1 cellular context compared by ENCODE assay signal in the genomic region with DNA sequence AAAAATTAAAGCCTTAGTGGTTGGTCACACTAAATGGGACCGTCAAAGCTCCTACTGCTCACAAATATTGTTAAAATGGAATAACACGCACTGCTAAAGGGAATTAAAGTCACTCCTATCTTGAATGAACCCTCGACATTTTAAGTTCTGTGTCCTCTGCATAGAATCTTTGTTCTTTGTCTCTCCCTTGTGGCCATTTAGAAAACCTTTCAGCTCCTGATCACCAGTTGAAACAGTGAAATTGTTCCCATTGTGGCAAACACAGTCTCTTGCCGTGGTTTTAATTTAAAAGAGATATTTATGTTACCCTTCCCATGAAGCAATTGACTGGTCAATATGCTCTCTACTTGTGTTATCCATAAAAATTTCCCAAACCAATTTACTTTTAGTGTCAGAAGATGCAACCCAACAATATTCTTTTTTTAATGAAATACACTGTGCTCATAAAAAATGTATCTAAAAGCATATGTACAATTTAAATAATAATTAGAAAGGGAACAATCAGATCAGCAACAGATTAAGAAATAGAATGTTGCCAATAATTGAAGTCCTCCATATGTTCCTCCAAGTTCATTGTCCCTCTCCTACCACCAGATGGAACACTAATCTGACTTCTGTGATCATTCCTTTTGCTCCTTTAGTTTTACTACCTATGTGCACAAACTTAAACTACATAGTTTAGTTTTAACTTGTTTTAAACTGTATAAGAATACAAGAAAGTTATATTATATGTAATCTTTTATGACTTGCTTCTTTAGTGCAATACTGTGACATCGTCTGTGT.
TF ChIP-seq lines count a peak whose summit lies in the region.
"Not testable (repeated sequence)": the region's sequence is repeated elsewhere in the genome, so short reads cannot be mapped to it uniquely, and the experiment has no call there.

No MANE protein-coding gene starts in this region.

TF ChIP-seq in K562, 482 proteins besides CTCF, POLR2A, EP300 and RAD21:
- TF ChIP-seq ATF1 (CRISPR knock-in tag; IDR thresholded peaks at IDR 0.05): not testable (repeated sequence)
- TF ChIP-seq ATF1 (tag; IDR thresholded peaks at IDR 0.05) (0 out of 2 replicates have a peak, but pooled peaks have one; percentile 28), ZNF766 (CRISPR knock-in tag; conservative IDR thresholded peaks at IDR 0.05) (0 out of 2 replicates have a peak, but pooled peaks have one; percentile 27), L3MBTL2 (IDR thresholded peaks at IDR 0.05) (0 out of 2 replicates have a peak, but pooled peaks have one; percentile 31), SMARCA4 (IDR thresholded peaks at IDR 0.05) (peak; percentile 46; the same call in 1 of the 2 replicates), GATAD2B (IDR thresholded peaks at IDR 0.05; ENCODE audit: borderline replicate concordance) (peak; percentile 24; the same call in 1 of the 2 replicates), NFATC3 (IDR thresholded peaks at IDR 0.05) (peak; percentile 39; the same call in 1 of the 2 replicates), SMC3 (conservative IDR thresholded peaks at IDR 0.05; ENCODE audit: insufficient read depth, low read depth, low read length) (peak; percentile 86), ARID2 (IDR thresholded peaks at IDR 0.05) (peak; percentile 97), MAFK (IDR thresholded peaks at IDR 0.05; ENCODE audit: low read length) (0 out of 2 replicates have a peak, but pooled peaks have one; percentile 15), EP400 (IDR thresholded peaks at IDR 0.05) (peak; percentile 37; the same call in 1 of the 2 replicates), FOXA3 (CRISPR knock-in tag; conservative IDR thresholded peaks at IDR 0.05 in 1 of 2, IDR thresholded peaks at IDR 0.05 in 1 of 2) (0 out of 4 replicates have a peak, but pooled peaks of 1 of the 2 experiments have one; percentile 2), BRD9 (IDR thresholded peaks at IDR 0.05; ENCODE audit: low read depth, partially characterized antibody) (peak; percentile 70), ZNF717 (CRISPR knock-in tag; IDR thresholded peaks at IDR 0.05) (0 out of 2 replicates have a peak, but pooled peaks have one; percentile 52), CC2D1A (IDR thresholded peaks at IDR 0.05) (peak; percentile 79)
- TF ChIP-seq, protein P1, sequence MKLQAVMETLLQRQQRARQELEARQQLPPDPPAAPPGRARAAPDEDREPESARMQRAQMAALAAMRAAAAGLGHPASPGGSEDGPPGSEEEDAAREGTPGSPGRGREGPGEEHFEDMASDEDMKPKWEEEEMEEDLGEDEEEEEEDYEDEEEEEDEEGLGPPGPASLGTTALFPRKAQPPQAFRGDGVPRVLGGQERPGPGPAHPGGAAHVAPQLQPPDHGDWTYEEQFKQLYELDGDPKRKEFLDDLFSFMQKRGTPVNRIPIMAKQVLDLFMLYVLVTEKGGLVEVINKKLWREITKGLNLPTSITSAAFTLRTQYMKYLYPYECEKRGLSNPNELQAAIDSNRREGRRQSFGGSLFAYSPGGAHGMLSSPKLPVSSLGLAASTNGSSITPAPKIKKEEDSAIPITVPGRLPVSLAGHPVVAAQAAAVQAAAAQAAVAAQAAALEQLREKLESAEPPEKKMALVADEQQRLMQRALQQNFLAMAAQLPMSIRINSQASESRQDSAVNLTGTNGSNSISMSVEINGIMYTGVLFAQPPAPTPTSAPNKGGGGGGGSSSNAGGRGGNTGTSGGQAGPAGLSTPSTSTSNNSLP (IDR thresholded peaks at IDR 0.05; ENCODE audit: borderline replicate concordance, low read depth, low read length): 0 out of 2 replicates have a peak, but pooled peaks have one; percentile 45
- TF ChIP-seq, protein P2, sequence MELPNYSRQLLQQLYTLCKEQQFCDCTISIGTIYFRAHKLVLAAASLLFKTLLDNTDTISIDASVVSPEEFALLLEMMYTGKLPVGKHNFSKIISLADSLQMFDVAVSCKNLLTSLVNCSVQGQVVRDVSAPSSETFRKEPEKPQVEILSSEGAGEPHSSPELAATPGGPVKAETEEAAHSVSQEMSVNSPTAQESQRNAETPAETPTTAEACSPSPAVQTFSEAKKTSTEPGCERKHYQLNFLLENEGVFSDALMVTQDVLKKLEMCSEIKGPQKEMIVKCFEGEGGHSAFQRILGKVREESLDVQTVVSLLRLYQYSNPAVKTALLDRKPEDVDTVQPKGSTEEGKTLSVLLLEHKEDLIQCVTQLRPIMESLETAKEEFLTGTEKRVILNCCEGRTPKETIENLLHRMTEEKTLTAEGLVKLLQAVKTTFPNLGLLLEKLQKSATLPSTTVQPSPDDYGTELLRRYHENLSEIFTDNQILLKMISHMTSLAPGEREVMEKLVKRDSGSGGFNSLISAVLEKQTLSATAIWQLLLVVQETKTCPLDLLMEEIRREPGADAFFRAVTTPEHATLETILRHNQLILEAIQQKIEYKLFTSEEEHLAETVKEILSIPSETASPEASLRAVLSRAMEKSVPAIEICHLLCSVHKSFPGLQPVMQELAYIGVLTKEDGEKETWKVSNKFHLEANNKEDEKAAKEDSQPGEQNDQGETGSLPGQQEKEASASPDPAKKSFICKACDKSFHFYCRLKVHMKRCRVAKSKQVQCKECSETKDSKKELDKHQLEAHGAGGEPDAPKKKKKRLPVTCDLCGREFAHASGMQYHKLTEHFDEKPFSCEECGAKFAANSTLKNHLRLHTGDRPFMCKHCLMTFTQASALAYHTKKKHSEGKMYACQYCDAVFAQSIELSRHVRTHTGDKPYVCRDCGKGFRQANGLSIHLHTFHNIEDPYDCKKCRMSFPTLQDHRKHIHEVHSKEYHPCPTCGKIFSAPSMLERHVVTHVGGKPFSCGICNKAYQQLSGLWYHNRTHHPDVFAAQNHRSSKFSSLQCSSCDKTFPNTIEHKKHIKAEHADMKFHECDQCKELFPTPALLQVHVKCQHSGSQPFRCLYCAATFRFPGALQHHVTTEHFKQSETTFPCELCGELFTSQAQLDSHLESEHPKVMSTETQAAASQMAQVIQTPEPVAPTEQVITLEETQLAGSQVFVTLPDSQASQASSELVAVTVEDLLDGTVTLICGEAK (IDR thresholded peaks at IDR 0.05): 0 out of 2 replicates have a peak, but pooled peaks have one; percentile 22
- TF ChIP-seq, protein P2 (CRISPR knock-in tag; IDR thresholded peaks at IDR 0.05): not testable (repeated sequence)
- TF ChIP-seq, protein P3, sequence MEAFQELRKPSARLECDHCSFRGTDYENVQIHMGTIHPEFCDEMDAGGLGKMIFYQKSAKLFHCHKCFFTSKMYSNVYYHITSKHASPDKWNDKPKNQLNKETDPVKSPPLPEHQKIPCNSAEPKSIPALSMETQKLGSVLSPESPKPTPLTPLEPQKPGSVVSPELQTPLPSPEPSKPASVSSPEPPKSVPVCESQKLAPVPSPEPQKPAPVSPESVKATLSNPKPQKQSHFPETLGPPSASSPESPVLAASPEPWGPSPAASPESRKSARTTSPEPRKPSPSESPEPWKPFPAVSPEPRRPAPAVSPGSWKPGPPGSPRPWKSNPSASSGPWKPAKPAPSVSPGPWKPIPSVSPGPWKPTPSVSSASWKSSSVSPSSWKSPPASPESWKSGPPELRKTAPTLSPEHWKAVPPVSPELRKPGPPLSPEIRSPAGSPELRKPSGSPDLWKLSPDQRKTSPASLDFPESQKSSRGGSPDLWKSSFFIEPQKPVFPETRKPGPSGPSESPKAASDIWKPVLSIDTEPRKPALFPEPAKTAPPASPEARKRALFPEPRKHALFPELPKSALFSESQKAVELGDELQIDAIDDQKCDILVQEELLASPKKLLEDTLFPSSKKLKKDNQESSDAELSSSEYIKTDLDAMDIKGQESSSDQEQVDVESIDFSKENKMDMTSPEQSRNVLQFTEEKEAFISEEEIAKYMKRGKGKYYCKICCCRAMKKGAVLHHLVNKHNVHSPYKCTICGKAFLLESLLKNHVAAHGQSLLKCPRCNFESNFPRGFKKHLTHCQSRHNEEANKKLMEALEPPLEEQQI (IDR thresholded peaks at IDR 0.05): peak; percentile 61; the same call in 1 of the 2 replicates
- TF ChIP-seq, protein P4, sequence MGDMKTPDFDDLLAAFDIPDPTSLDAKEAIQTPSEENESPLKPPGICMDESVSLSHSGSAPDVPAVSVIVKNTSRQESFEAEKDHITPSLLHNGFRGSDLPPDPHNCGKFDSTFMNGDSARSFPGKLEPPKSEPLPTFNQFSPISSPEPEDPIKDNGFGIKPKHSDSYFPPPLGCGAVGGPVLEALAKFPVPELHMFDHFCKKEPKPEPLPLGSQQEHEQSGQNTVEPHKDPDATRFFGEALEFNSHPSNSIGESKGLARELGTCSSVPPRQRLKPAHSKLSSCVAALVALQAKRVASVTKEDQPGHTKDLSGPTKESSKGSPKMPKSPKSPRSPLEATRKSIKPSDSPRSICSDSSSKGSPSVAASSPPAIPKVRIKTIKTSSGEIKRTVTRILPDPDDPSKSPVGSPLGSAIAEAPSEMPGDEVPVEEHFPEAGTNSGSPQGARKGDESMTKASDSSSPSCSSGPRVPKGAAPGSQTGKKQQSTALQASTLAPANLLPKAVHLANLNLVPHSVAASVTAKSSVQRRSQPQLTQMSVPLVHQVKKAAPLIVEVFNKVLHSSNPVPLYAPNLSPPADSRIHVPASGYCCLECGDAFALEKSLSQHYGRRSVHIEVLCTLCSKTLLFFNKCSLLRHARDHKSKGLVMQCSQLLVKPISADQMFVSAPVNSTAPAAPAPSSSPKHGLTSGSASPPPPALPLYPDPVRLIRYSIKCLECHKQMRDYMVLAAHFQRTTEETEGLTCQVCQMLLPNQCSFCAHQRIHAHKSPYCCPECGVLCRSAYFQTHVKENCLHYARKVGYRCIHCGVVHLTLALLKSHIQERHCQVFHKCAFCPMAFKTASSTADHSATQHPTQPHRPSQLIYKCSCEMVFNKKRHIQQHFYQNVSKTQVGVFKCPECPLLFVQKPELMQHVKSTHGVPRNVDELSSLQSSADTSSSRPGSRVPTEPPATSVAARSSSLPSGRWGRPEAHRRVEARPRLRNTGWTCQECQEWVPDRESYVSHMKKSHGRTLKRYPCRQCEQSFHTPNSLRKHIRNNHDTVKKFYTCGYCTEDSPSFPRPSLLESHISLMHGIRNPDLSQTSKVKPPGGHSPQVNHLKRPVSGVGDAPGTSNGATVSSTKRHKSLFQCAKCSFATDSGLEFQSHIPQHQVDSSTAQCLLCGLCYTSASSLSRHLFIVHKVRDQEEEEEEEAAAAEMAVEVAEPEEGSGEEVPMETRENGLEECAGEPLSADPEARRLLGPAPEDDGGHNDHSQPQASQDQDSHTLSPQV (IDR thresholded peaks at IDR 0.05): 0 out of 2 replicates have a peak, but pooled peaks have one; percentile 43
- TF ChIP-seq, protein P5, sequence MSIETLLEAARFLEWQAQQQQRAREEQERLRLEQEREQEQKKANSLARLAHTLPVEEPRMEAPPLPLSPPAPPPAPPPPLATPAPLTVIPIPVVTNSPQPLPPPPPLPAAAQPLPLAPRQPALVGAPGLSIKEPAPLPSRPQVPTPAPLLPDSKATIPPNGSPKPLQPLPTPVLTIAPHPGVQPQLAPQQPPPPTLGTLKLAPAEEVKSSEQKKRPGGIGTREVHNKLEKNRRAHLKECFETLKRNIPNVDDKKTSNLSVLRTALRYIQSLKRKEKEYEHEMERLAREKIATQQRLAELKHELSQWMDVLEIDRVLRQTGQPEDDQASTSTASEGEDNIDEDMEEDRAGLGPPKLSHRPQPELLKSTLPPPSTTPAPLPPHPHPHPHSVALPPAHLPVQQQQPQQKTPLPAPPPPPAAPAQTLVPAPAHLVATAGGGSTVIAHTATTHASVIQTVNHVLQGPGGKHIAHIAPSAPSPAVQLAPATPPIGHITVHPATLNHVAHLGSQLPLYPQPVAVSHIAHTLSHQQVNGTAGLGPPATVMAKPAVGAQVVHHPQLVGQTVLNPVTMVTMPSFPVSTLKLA (conservative IDR thresholded peaks at IDR 0.05): 0 out of 4 replicates have a peak, but pooled peaks of 1 of the 2 experiments have one; percentile 23
- TF ChIP-seq, protein P6, sequence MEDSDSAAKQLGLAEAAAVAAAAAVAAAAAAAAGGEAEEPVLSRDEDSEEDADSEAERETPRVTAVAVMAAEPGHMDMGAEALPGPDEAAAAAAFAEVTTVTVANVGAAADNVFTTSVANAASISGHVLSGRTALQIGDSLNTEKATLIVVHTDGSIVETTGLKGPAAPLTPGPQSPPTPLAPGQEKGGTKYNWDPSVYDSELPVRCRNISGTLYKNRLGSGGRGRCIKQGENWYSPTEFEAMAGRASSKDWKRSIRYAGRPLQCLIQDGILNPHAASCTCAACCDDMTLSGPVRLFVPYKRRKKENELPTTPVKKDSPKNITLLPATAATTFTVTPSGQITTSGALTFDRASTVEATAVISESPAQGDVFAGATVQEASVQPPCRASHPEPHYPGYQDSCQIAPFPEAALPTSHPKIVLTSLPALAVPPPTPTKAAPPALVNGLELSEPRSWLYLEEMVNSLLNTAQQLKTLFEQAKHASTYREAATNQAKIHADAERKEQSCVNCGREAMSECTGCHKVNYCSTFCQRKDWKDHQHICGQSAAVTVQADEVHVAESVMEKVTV (CRISPR knock-in tag; IDR thresholded peaks at IDR 0.05): peak; percentile 97
